Comparison of ENCODE assay signal across 21 cellular contexts in genomic region chr2:52391576-52391975, GRCh38.
"Had no signal": no experiment of that assay in that cellular context is flagged by ENCODE, and none has a peak within 500 bp of the region (broad histone marks: within the 10 kb centered on the region; RNA-seq: fewer than 3 reads in every experiment).

No MANE protein-coding gene starts in this region.

- DNase-seq: activated CD4-positive, alpha-beta memory T cell treated with anti-CD3 and anti-CD28 coated beads for 36 hours; activated CD4-positive, alpha-beta T cell treated with anti-CD3 and anti-CD28 coated beads, Interleukin-2, amount 10 ng/mL, durations not matched to agents 24 days and 14 days; activated CD4-positive, CD25-positive, alpha-beta regulatory T cell treated with anti-CD3 and anti-CD28 coated beads, Interleukin-2, amount 50 U/mL, for 72 hours; activated CD8-positive, alpha-beta memory T cell treated with anti-CD3 and anti-CD28 coated beads, Interleukin-2, amount 50 U/mL, for 4 hours; activated gamma-delta T cell; activated naive CD4-positive, alpha-beta T cell treated with anti-CD3 and anti-CD28 coated beads, Interleukin-2, amount 50 U/mL, for 16 hours; activated T-cell treated with anti-CD3 and anti-CD28 coated beads, Interleukin-2, amount 50 U/mL, for 1 hour; central memory CD4-positive, alpha-beta T cell; colonic mucosa; effector memory CD4-positive, alpha-beta T cell; glutamatergic neuron; islet precursor cell; left ventricle myocardium inferior; mucosa of descending colon; right cardiac atrium; spleen; stimulated activated naive CD8-positive, alpha-beta T cell treated with anti-CD3 and anti-CD28 coated beads, Interleukin-15, Interleukin-2, amounts not matched to agents 100 U/mL and 50 U/mL, for 24 hours; T-helper 2 cell; testis; transverse colon had no signal

- ATAC-seq: mucosa of descending colon; natural killer cell treated with Interleukin-12 subunit alpha and Interleukin-12 subunit beta and Interleukin-15 and Interleukin-18, amount 100 ng/mL, for 72 hours; right cardiac atrium; stimulated activated naive CD8-positive, alpha-beta T cell treated with anti-CD3 and anti-CD28 coated beads, Interleukin-15, Interleukin-2, amounts not matched to agents 100 U/mL and 50 U/mL, for 24 hours had no signal
